9 cellular contexts compared by ENCODE assay signal in genomic region chr19:16095071-16095571, GRCh38. TPM values are rescaled to one million over a fixed set of nuclear protein-coding genes. Genes with fewer than 3 reads are reported as not detected.
A peak's percentile ranks its signal among the peaks of the same experiment; 100 is the strongest.
DNase-seq lines count a peak whose midpoint lies in the region; ATAC-seq and TF ChIP-seq lines count a peak whose summit lies in the region.
"Had no signal": no experiment of that assay in that cellular context is flagged by ENCODE, and none has a peak within 500 bp of the region (broad histone marks: within the 10 kb centered on the region; RNA-seq: fewer than 3 reads in every experiment).

No MANE protein-coding gene starts in this region.

- CTCF ChIA-PET in activated CD8-positive, alpha-beta memory T cell treated with anti-CD3 and anti-CD28 coated beads, Interleukin-2, amount 10 ng/mL, durations not matched to agents 7 days and 5 days (lab: Charles Lee): interaction anchor here (0.9 to 3.3 kb wide), 12 partner anchors 8 to 323 kb away, joined by 3 to 17 read pairs (median 6); partner anchors contain the start of genes FAM32A, RAB8A and TPM4

- peaks cover 81% of the 10 kb centered on the region for H3K36me3 Mint-ChIP-seq in activated CD8-positive, alpha-beta memory T cell treated with anti-CD3 and anti-CD28 coated beads, Interleukin-2, amount 10 ng/mL, durations not matched to agents 7 days and 5 days

- peak overlapping the region; percentile 10 to 35 for H3K27ac ChIP-seq in right atrium auricular region

- in situ Hi-C loops in KBM-7 (cut with MboI; ENCODE audit: low pct_unique_long_range_greater_than_20kb, low sequenced_read_pairs): no loop called here

- no peak overlapping the region for H3K4me3 Mint-ChIP-seq in activated CD8-positive, alpha-beta memory T cell treated with anti-CD3 and anti-CD28 coated beads, Interleukin-2, amount 10 ng/mL, durations not matched to agents 7 days and 5 days

- H3K9me3 Mint-ChIP-seq in activated CD8-positive, alpha-beta memory T cell treated with anti-CD3 and anti-CD28 coated beads, Interleukin-2, amount 10 ng/mL, durations not matched to agents 7 days and 5 days (ENCODE audit: low read depth): no peaks in the 10 kb centered on the region

- TF ChIP-seq CTCF in right atrium auricular region (IDR thresholded peaks at IDR 0.05): no peak

- H3K27me3 ChIP-seq in right atrium auricular region: no peaks in the 10 kb centered on the region

- H3K36me3 ChIP-seq in right atrium auricular region: peaks cover 98% of the 10 kb centered on the region

- no peaks in the 10 kb centered on the region for H3K27me3 Mint-ChIP-seq in activated CD8-positive, alpha-beta memory T cell treated with anti-CD3 and anti-CD28 coated beads, Interleukin-2, amount 10 ng/mL, durations not matched to agents 7 days and 5 days

- DNase-seq in activated CD8-positive, alpha-beta memory T cell treated with anti-CD3 and anti-CD28 coated beads, Interleukin-2, amount 10 ng/mL, durations not matched to agents 7 days and 5 days: no peak
- DNase-seq in right atrium auricular region (ENCODE audit: low spot score) (no peak), KBM-7 (no peak), amniotic stem cell (lab: John Stamatoyannopoulos, UW) (no peak)
- DNase-seq in stimulated activated CD8-positive, alpha-beta memory T cell treated with anti-CD3 and anti-CD28 coated beads, Interleukin-7, amount 100 ng/mL, for 48 hours (ENCODE audit: extremely low read depth in 1 of 2, low read depth in 1 of 2): peak; percentile 31 to 69
- DNase-seq in stimulated activated CD4-positive, alpha-beta T cell treated with anti-CD3 and anti-CD28 coated beads, Interleukin-1b, Interleukin-23, amount 100 ng/mL, for 48 hours: no peak
- DNase-seq: NCI-H1417 treated with DMSO at 0.1 percent for 48 hours had no signal

- peak; percentile 27 for TF ChIP-seq POLR2A in GM19193 (IDR thresholded peaks at IDR 0.05; ENCODE audit: extremely low read depth, insufficient read depth, insufficient read length)

- no peaks in the 10 kb centered on the region for H3K4me1 ChIP-seq in right atrium auricular region

- no peaks in the 10 kb centered on the region for H3K9me3 ChIP-seq in right atrium auricular region

- no peak for ATAC-seq in activated CD8-positive, alpha-beta memory T cell treated with anti-CD3 and anti-CD28 coated beads, Interleukin-2, amount 10 ng/mL, durations not matched to agents 7 days and 5 days
- ATAC-seq in GM18868 (IDR thresholded peaks at IDR 0.05; ENCODE audit: unreplicated experiment): no peak

- peak overlapping the region; percentile 57 for H3K27ac Mint-ChIP-seq in activated CD8-positive, alpha-beta memory T cell treated with anti-CD3 and anti-CD28 coated beads, Interleukin-2, amount 10 ng/mL, durations not matched to agents 7 days and 5 days

- H3K4me1 Mint-ChIP-seq in activated CD8-positive, alpha-beta memory T cell treated with anti-CD3 and anti-CD28 coated beads, Interleukin-2, amount 10 ng/mL, durations not matched to agents 7 days and 5 days: peaks cover 39% of the 10 kb centered on the region

- H3K4me3 ChIP-seq in right atrium auricular region: no peak overlapping the region

RNA-seq across cellular contexts. Expression of gene RAB8A, which starts 16.6 kb away (rescaled TPM):
- total RNA-seq in activated CD8-positive, alpha-beta memory T cell treated with anti-CD3 and anti-CD28 coated beads, Interleukin-2, amount 10 ng/mL, durations not matched to agents 7 days and 5 days: 100 to 1,000 TPM; 204 to 271 TPM
- total RNA-seq in right atrium auricular region: 10 to 100 TPM; 14.2 to 29.9 TPM

RNA-seq across cellular contexts. Expression of gene TPM4, which starts 18.8 kb away (rescaled TPM):
- 100 to 1,000 TPM; 491 to 493 TPM for total RNA-seq in activated CD8-positive, alpha-beta memory T cell treated with anti-CD3 and anti-CD28 coated beads, Interleukin-2, amount 10 ng/mL, durations not matched to agents 7 days and 5 days
- total RNA-seq in right atrium auricular region: 100 to 1,000 TPM; 163 to 194 TPM

RNA-seq across cellular contexts. Expression of gene HSH2D, which starts 48.4 kb away (rescaled TPM):
- 100 to 1,000 TPM; 181 to 199 TPM for total RNA-seq in activated CD8-positive, alpha-beta memory T cell treated with anti-CD3 and anti-CD28 coated beads, Interleukin-2, amount 10 ng/mL, durations not matched to agents 7 days and 5 days
- 1 to 10 TPM in 1 of 2 donors, not detected in 1; 1.1 TPM for total RNA-seq in right atrium auricular region

Comparison
In these comparisons a context has a peak if more than half of its experiments do, and no peak if none do; other contexts are left out.
1. DNase-seq: peak in stimulated activated CD8-positive, alpha-beta memory T cell treated with anti-CD3 and anti-CD28 coated beads, Interleukin-7, amount 100 ng/mL, for 48 hours (2 of 2); none in activated CD8-positive, alpha-beta memory T cell treated with anti-CD3 and anti-CD28 coated beads, Interleukin-2, amount 10 ng/mL, durations not matched to agents 7 days and 5 days (single experiment), right atrium auricular region (single experiment), KBM-7 (single experiment), stimulated activated CD4-positive, alpha-beta T cell treated with anti-CD3 and anti-CD28 coated beads, Interleukin-1b, Interleukin-23, amount 100 ng/mL, for 48 hours (single experiment) and amniotic stem cell (single experiment).
2. RNA of gene RAB8A, which starts 16.6 kb away (total RNA-seq): 204 to 271 TPM in activated CD8-positive, alpha-beta memory T cell treated with anti-CD3 and anti-CD28 coated beads, Interleukin-2, amount 10 ng/mL, durations not matched to agents 7 days and 5 days; 14.2 to 29.9 TPM in right atrium auricular region; every median in the first group is over 4 times any median in the second.
3. RNA of gene HSH2D, which starts 48.4 kb away (total RNA-seq): 181 to 199 TPM in activated CD8-positive, alpha-beta memory T cell treated with anti-CD3 and anti-CD28 coated beads, Interleukin-2, amount 10 ng/mL, durations not matched to agents 7 days and 5 days; 1.1 TPM in right atrium auricular region; every median in the first group is over 10 times any median in the second.